Comparison of ENCODE assay signal across 30 cellular contexts in genomic region chr16:24997665-24998064, GRCh38. TPM values are rescaled to one million over a fixed set of nuclear protein-coding genes. Genes with fewer than 3 reads are reported as not detected.
DNase-seq lines count a peak whose midpoint lies in the region; ATAC-seq, FAIRE-seq and TF ChIP-seq lines count a peak whose summit lies in the region.
"Had no signal": no experiment of that assay in that cellular context is flagged by ENCODE, and none has a peak within 500 bp of the region (broad histone marks: within the 10 kb centered on the region; RNA-seq: fewer than 3 reads in every experiment).

No MANE protein-coding gene starts in this region.

- H3K9me3 Mint-ChIP-seq in stimulated activated naive CD8-positive, alpha-beta T cell treated with anti-CD3 and anti-CD28 coated beads, Interleukin-15, Interleukin-2, amounts not matched to agents 100 ng/mL and 50 ng/mL, for 24 hours: no peaks in the 10 kb centered on the region
- H3K9me3 Mint-ChIP-seq in neural crest cell: no peaks in the 10 kb centered on the region
- H3K9me3 Mint-ChIP-seq in activated T-helper 1 cell treated with anti-CD3 and anti-CD28 coated beads, Interleukin-12 subunit alpha, Interleukin-12 subunit beta, Interleukin-2, Interleukin-4 antibody, amounts not matched to agents 30 ng/mL and 10 ng/mL and 1 ng/mL, durations not matched to agents 14 hours and 24 hours and 36 hours: no peaks in the 10 kb centered on the region
- H3K9me3 Mint-ChIP-seq: activated CD4-positive, alpha-beta memory T cell treated with anti-CD3 and anti-CD28 coated beads, Interleukin-2, amount 10 ng/mL, durations not matched to agents 7 days and 5 days; activated naive CD4-positive, alpha-beta T cell treated with anti-CD3 and anti-CD28 coated beads for 36 hours; CD8-positive, alpha-beta T cell had no signal

- ATAC-seq in stimulated activated naive CD8-positive, alpha-beta T cell treated with anti-CD3 and anti-CD28 coated beads, Interleukin-15, Interleukin-2, amounts not matched to agents 100 U/mL and 50 U/mL, for 24 hours: no peak
- ATAC-seq in GM12878: no peak
- ATAC-seq: CD8-positive, alpha-beta T cell; foreskin keratinocyte; mucosa of descending colon; WTC11 had no signal

- intact Hi-C loops in GM12878 (cut with micrococcal nuclease; ENCODE audit: unreplicated experiment): no loop called here
- intact Hi-C loops in activated T-helper 1 cell treated with anti-CD3 and anti-CD28 coated beads, Interleukin-12 subunit alpha, Interleukin-12 subunit beta, Interleukin-2, Interleukin-4 antibody, amounts not matched to agents 30 ng/mL and 10 ng/mL and 1 ng/mL, durations not matched to agents 14 hours and 24 hours and 36 hours (cut with micrococcal nuclease): no loop called here

- peaks cover 13 to 23% of the 10 kb centered on the region in 2 experiments for H3K36me3 ChIP-seq in GM12878 (ENCODE audit: control insufficient read depth in 2 of 2, insufficient read depth in 2 of 2, low read length in 1 of 2)
- peaks cover 24% of the 10 kb centered on the region for H3K36me3 ChIP-seq in MG63
- H3K36me3 ChIP-seq: HAP-1, stomach, upper lobe of right lung had no signal

- in situ Hi-C loops in GM12878 (cut with MboI): no loop called here

- peak overlapping the region; percentile 38; the same call in 1 of the 2 replicates for H3K4me2 ChIP-seq in GM12878 (ENCODE audit: control insufficient read depth, insufficient read depth)
- H3K4me2 ChIP-seq: KMS-11, smooth muscle cell had no signal

- no peak for DNase-seq in stimulated activated naive CD8-positive, alpha-beta T cell treated with anti-CD3 and anti-CD28 coated beads, Interleukin-15, Interleukin-2, amounts not matched to agents 100 U/mL and 50 U/mL, for 24 hours
- DNase-seq in GM12878 (ENCODE audit: low read depth, low spot score): no peak
- DNase-seq in neural crest cell (ENCODE audit: low read depth, low spot score): no peak
- DNase-seq in NCI-H1048 (lab: John Stamatoyannopoulos, UW): no peak
- no peak for DNase-seq in epidermal melanocyte (ENCODE audit: insufficient read length, low spot score)
- no peak for DNase-seq in MG63
- DNase-seq in activated T-helper 1 cell treated with anti-CD3 and anti-CD28 coated beads, Interleukin-12 subunit alpha, Interleukin-12 subunit beta, Interleukin-2, Interleukin-4 antibody, amounts not matched to agents 30 ng/mL and 10 ng/mL and 1 ng/mL, durations not matched to agents 14 hours and 24 hours and 36 hours (ENCODE audit: low spot score): no peak
- DNase-seq: activated CD4-positive, alpha-beta memory T cell treated with anti-CD3 and anti-CD28 coated beads, Interleukin-2, amount 10 ng/mL, durations not matched to agents 7 days and 5 days; activated naive CD4-positive, alpha-beta T cell treated with anti-CD3 and anti-CD28 coated beads for 36 hours; activated T-cell treated with anti-CD3 and anti-CD28 coated beads for 4 hours; aorta; CD8-positive, alpha-beta T cell; central memory CD4-positive, alpha-beta T cell; DMS153; erythroblast; foreskin keratinocyte; hypothalamus; mucosa of descending colon; NCI-H187; NCI-H2227 treated with DMSO at 0.1 percent for 48 hours; NCI-H748 treated with DMSO at 0.1 percent for 48 hours; Right ventricle myocardium superior; stomach; T-helper 9 cell; upper lobe of right lung had no signal

- peaks cover 58% of the 10 kb centered on the region for H3K4me1 ChIP-seq in GM12878 (ENCODE audit: control insufficient read depth, insufficient read depth, low read length)

- H3K27me3 ChIP-seq in GM12878 (replicated peaks in 1 of 2; ENCODE audit: control insufficient read depth in 2 of 2, insufficient read depth in 2 of 2, low read length in 1 of 2) (no peaks in the 10 kb centered on the region), MG63 (no peaks in the 10 kb centered on the region)
- H3K27me3 ChIP-seq: foreskin keratinocyte, stomach, upper lobe of right lung had no signal

- no TSS peak for BruUV-seq in GM12878 (replicated peaks; lab: Mats Ljungman, UMichigan)

- peaks cover 98% of the 10 kb centered on the region for H3K79me2 ChIP-seq in GM12878 (ENCODE audit: control insufficient read depth, insufficient read depth, low read length)

- no peak overlapping the region for H3K4me3 ChIP-seq in GM12878
- no peak overlapping the region for H3K4me3 ChIP-seq in MG63
- H3K4me3 ChIP-seq: HAP-1, mucosa of descending colon, smooth muscle cell, stomach, upper lobe of right lung had no signal

- RAD21 ChIA-PET in GM12878 (lab: Charles Lee; ENCODE audit: unreplicated experiment): no interaction called here

- H3K36me3 Mint-ChIP-seq in stimulated activated naive CD8-positive, alpha-beta T cell treated with anti-CD3 and anti-CD28 coated beads, Interleukin-15, Interleukin-2, amounts not matched to agents 100 ng/mL and 50 ng/mL, for 24 hours (ENCODE audit: low read depth): peaks cover 20% of the 10 kb centered on the region
- no peaks in the 10 kb centered on the region for H3K36me3 Mint-ChIP-seq in neural crest cell (ENCODE audit: low read depth)
- peaks cover 6% of the 10 kb centered on the region for H3K36me3 Mint-ChIP-seq in activated T-helper 1 cell treated with anti-CD3 and anti-CD28 coated beads, Interleukin-12 subunit alpha, Interleukin-12 subunit beta, Interleukin-2, Interleukin-4 antibody, amounts not matched to agents 30 ng/mL and 10 ng/mL and 1 ng/mL, durations not matched to agents 14 hours and 24 hours and 36 hours (ENCODE audit: low read depth)

- no peak for FAIRE-seq in GM12878 (lab: Jason Lieb, UNC)

- no peaks in the 10 kb centered on the region for H3K27me3 Mint-ChIP-seq in stimulated activated naive CD8-positive, alpha-beta T cell treated with anti-CD3 and anti-CD28 coated beads, Interleukin-15, Interleukin-2, amounts not matched to agents 100 ng/mL and 50 ng/mL, for 24 hours
- H3K27me3 Mint-ChIP-seq in neural crest cell (ENCODE audit: low read depth): no peaks in the 10 kb centered on the region
- no peaks in the 10 kb centered on the region for H3K27me3 Mint-ChIP-seq in activated T-helper 1 cell treated with anti-CD3 and anti-CD28 coated beads, Interleukin-12 subunit alpha, Interleukin-12 subunit beta, Interleukin-2, Interleukin-4 antibody, amounts not matched to agents 30 ng/mL and 10 ng/mL and 1 ng/mL, durations not matched to agents 14 hours and 24 hours and 36 hours (ENCODE audit: insufficient read depth)
- H3K27me3 Mint-ChIP-seq: activated CD4-positive, alpha-beta memory T cell treated with anti-CD3 and anti-CD28 coated beads, Interleukin-2, amount 10 ng/mL, durations not matched to agents 7 days and 5 days had no signal

- no peaks in the 10 kb centered on the region for H3K9me3 ChIP-seq in GM12878 (replicated peaks; ENCODE audit: control insufficient read depth, insufficient read depth, low read length)
- H3K9me3 ChIP-seq in MG63: no peaks in the 10 kb centered on the region
- H3K9me3 ChIP-seq: HAP-1, mucosa of descending colon, stomach, upper lobe of right lung had no signal

- 89% methylated on average over 5 of the region's 5 CpGs for WGBS in GM12878 (ENCODE audit: insufficient coverage, insufficient replicate concordance, low lambda C conversion rate, missing lambda C conversion rate)

- 0 out of 2 replicates have a peak overlapping the region, but pooled peaks have one; percentile 10 for H3K27ac ChIP-seq in GM12878 (ENCODE audit: control insufficient read depth, insufficient read depth)
- H3K27ac ChIP-seq: foreskin keratinocyte, KMS-11, upper lobe of right lung had no signal

- peaks cover 84% of the 10 kb centered on the region for H3K4me1 Mint-ChIP-seq in stimulated activated naive CD8-positive, alpha-beta T cell treated with anti-CD3 and anti-CD28 coated beads, Interleukin-15, Interleukin-2, amounts not matched to agents 100 ng/mL and 50 ng/mL, for 24 hours (ENCODE audit: low read depth)
- peaks cover 21% of the 10 kb centered on the region for H3K4me1 Mint-ChIP-seq in neural crest cell
- peaks cover 12% of the 10 kb centered on the region for H3K4me1 Mint-ChIP-seq in activated T-helper 1 cell treated with anti-CD3 and anti-CD28 coated beads, Interleukin-12 subunit alpha, Interleukin-12 subunit beta, Interleukin-2, Interleukin-4 antibody, amounts not matched to agents 30 ng/mL and 10 ng/mL and 1 ng/mL, durations not matched to agents 14 hours and 24 hours and 36 hours (ENCODE audit: low read depth)

- no peak for TF ChIP-seq CTCF in GM12878 (IDR thresholded peaks at IDR 0.05 in 2 of 3, conservative IDR thresholded peaks at IDR 0.05 in 1 of 3; ENCODE audit: control insufficient read depth in 2 of 3, extremely low read depth in 1 of 3, insufficient read depth in 1 of 3, low read depth in 3 of 3, low read length in 3 of 3)
- TF ChIP-seq CTCF in neural crest cell (conservative IDR thresholded peaks at IDR 0.05): no peak

- peaks cover 34% of the 10 kb centered on the region for H4K20me1 ChIP-seq in GM12878 (ENCODE audit: control insufficient read depth, insufficient read depth)

- CTCF ChIA-PET in GM12878 (lab: Yijun Ruan, JAX): no interaction called here

- no peak overlapping the region for H2AFZ ChIP-seq in GM12878 (ENCODE audit: control insufficient read depth, low read depth, low read length)

- TF ChIP-seq EP300 in GM12878 (IDR thresholded peaks at IDR 0.05; ENCODE audit: borderline replicate concordance in 1 of 2, control insufficient read depth in 1 of 2, low read depth in 2 of 2, low read length in 2 of 2): no peak

- H3K27ac Mint-ChIP-seq in stimulated activated naive CD8-positive, alpha-beta T cell treated with anti-CD3 and anti-CD28 coated beads, Interleukin-15, Interleukin-2, amounts not matched to agents 100 ng/mL and 50 ng/mL, for 24 hours: peak overlapping the region; percentile 62
- peak overlapping the region; percentile 47 for H3K27ac Mint-ChIP-seq in neural crest cell (ENCODE audit: unreplicated experiment)
- no peak overlapping the region for H3K27ac Mint-ChIP-seq in activated T-helper 1 cell treated with anti-CD3 and anti-CD28 coated beads, Interleukin-12 subunit alpha, Interleukin-12 subunit beta, Interleukin-2, Interleukin-4 antibody, amounts not matched to agents 30 ng/mL and 10 ng/mL and 1 ng/mL, durations not matched to agents 14 hours and 24 hours and 36 hours
- H3K27ac Mint-ChIP-seq: activated CD4-positive, alpha-beta memory T cell treated with anti-CD3 and anti-CD28 coated beads, Interleukin-2, amount 10 ng/mL, durations not matched to agents 7 days and 5 days; activated naive CD4-positive, alpha-beta T cell treated with anti-CD3 and anti-CD28 coated beads for 36 hours; CD8-positive, alpha-beta T cell had no signal

- no peak overlapping the region for H3K9ac ChIP-seq in GM12878 (ENCODE audit: control insufficient read depth, insufficient read depth, low read length)
- H3K9ac ChIP-seq: KMS-11 had no signal

- no peak for TF ChIP-seq RAD21 in GM12878 (IDR thresholded peaks at IDR 0.05; ENCODE audit: insufficient read depth, low read depth, low read length)

- no peak overlapping the region for H3K4me3 Mint-ChIP-seq in stimulated activated naive CD8-positive, alpha-beta T cell treated with anti-CD3 and anti-CD28 coated beads, Interleukin-15, Interleukin-2, amounts not matched to agents 100 ng/mL and 50 ng/mL, for 24 hours
- no peak overlapping the region for H3K4me3 Mint-ChIP-seq in neural crest cell
- no peak overlapping the region for H3K4me3 Mint-ChIP-seq in activated T-helper 1 cell treated with anti-CD3 and anti-CD28 coated beads, Interleukin-12 subunit alpha, Interleukin-12 subunit beta, Interleukin-2, Interleukin-4 antibody, amounts not matched to agents 30 ng/mL and 10 ng/mL and 1 ng/mL, durations not matched to agents 14 hours and 24 hours and 36 hours
- H3K4me3 Mint-ChIP-seq: activated CD4-positive, alpha-beta memory T cell treated with anti-CD3 and anti-CD28 coated beads, Interleukin-2, amount 10 ng/mL, durations not matched to agents 7 days and 5 days; activated naive CD4-positive, alpha-beta T cell treated with anti-CD3 and anti-CD28 coated beads for 36 hours; CD8-positive, alpha-beta T cell; WTC11 had no signal

- POLR2A ChIA-PET in GM12878 (lab: Charles Lee): no interaction called here

- SMC1A ChIA-PET in GM12878 (lab: Charles Lee; ENCODE audit: uncharacterized antibody, unreplicated experiment): no interaction called here

- TF ChIP-seq POLR2A in GM12878 (IDR thresholded peaks at IDR 0.05; ENCODE audit: low read depth, low read length): no peak

RNA-seq across cellular contexts. Expression of gene ARHGAP17, which starts 17.5 kb away (rescaled TPM):
- 627 and 659 TPM in 2 replicates for total RNA-seq in GM12878 (2013; cell fraction: nucleolus; rRNA removed)
- total RNA-seq in GM12878 (2014; rRNA removed): 47.7 and 55.1 TPM in 2 replicates
- total RNA-seq in GM12878 (2014; rRNA removed; fragmentation: Illumina TruSeq; extraction: Trizol): 45.4 and 48.3 TPM in 2 replicates
- total RNA-seq in GM12878 (2021): 181 and 199 TPM in 2 replicates
- polyA plus RNA-seq in GM12878 (2011; ENCODE audit: low read depth): 127 TPM
- 71.1 and 75.0 TPM in 2 replicates for polyA plus RNA-seq in GM12878 (2011; rRNA removed)
- 82.6 and 128 TPM in 2 replicates for polyA plus RNA-seq in GM12878 (2011; cell fraction: cytosol; rRNA removed)
- polyA plus RNA-seq in GM12878 (2011; cell fraction: nucleus; rRNA removed): 239 and 261 TPM in 2 replicates
- polyA plus RNA-seq in GM12878 (2012): 118 and 141 TPM in 2 replicates
- polyA plus RNA-seq in GM12878 (2014; fragmentation: Illumina TruSeq; extraction: Trizol): 150 and 173 TPM in 2 replicates
- polyA plus RNA-seq in GM12878 (2014; fragmentation: Nextera tagmentation; extraction: Ambion mirVana): 10 to 100 TPM; 31.4 to 49.9 TPM
- 63.7 and 73.8 TPM in 2 replicates for polyA plus RNA-seq in GM12878 (2014; rRNA removed)
- polyA plus RNA-seq in GM12878 (2016; fragmentation: Nextera tagmentation; extraction: Ambion mirVana): 100 to 1,000 TPM; 118 to 123 TPM
- polyA minus RNA-seq in GM12878 (2011; rRNA and poly(A)+ RNA removed): 174 and 187 TPM in 2 replicates
- 84.1 and 85.0 TPM in 2 replicates for polyA minus RNA-seq in GM12878 (2011; cell fraction: cytosol; rRNA and poly(A)+ RNA removed)
- polyA minus RNA-seq in GM12878 (2011; cell fraction: nucleus; rRNA and poly(A)+ RNA removed): 138 and 190 TPM in 2 replicates
- total RNA-seq in neural crest cell: 95.8 and 98.7 TPM in 2 replicates
- total RNA-seq in MG63 (2014; rRNA removed; shearing (Covaris generic); ENCODE audit: low replicate concordance): 17.5 and 36.1 TPM in 2 replicates
- 80.2 and 87.3 TPM in 2 replicates for total RNA-seq in activated T-helper 1 cell treated with anti-CD3 and anti-CD28 coated beads, Interleukin-12 subunit alpha, Interleukin-12 subunit beta, Interleukin-2, Interleukin-4 antibody, amounts not matched to agents 30 ng/mL and 10 ng/mL and 1 ng/mL, durations not matched to agents 14 hours and 24 hours and 36 hours
